ENCODE assay signal across 8 cellular contexts in genomic region chr16:72664480-72665408, GRCh38.
DNase-seq lines count a peak whose midpoint lies in the region; ATAC-seq, FAIRE-seq and TF ChIP-seq lines count a peak whose summit lies in the region.

No MANE protein-coding gene starts in this region.

- H3K27me3 ChIP-seq in adrenal gland (no peaks in the 10 kb centered on the region), heart right ventricle (peaks cover 0 to 4% (median 0%) of the 10 kb centered on the region in 7 donors), upper lobe of right lung (no peaks in the 10 kb centered on the region)

- H3K27ac ChIP-seq in adrenal gland (peak overlapping the region in 1 of 5 donors; percentile 40), heart right ventricle (peak overlapping the region in 4 of 10 donors; percentile 24 to 87 (median 32)), upper lobe of right lung (peak overlapping the region; percentile 45)

- DNase-seq in GM12892 (ENCODE audit: insufficient read length) = peak; percentile 81
- DNase-seq in NCI-H1436 (lab: John Stamatoyannopoulos, UW) = peak; percentile 98
- peak; percentile 97 for DNase-seq in SW480 (ENCODE audit: low spot score)
- peak; percentile 97 to 99 (median 99) for DNase-seq in adrenal gland
- DNase-seq in heart right ventricle = peak; percentile 88 to 98
- peak; percentile 87 to 99 (median 94) for DNase-seq in posterior cingulate gyrus
- peak; percentile 96 for DNase-seq in upper lobe of right lung

- peaks cover 0 to 6% of the 10 kb centered on the region in 2 donors for H3K4me1 ChIP-seq in adrenal gland (replicated peaks in 1 of 2)
- H3K4me1 ChIP-seq in heart right ventricle = peaks cover 0 to 19% (median 10%) of the 10 kb centered on the region in 9 donors
- peaks cover 14% of the 10 kb centered on the region for H3K4me1 ChIP-seq in upper lobe of right lung

- peak; percentile 78 for TF ChIP-seq POLR2A in GM12892 (IDR thresholded peaks at IDR 0.05; ENCODE audit: low read depth, low read length)
- peak in 1 of 2 donors; percentile 54 for TF ChIP-seq POLR2A in adrenal gland (IDR thresholded peaks at IDR 0.05)

- no peaks in the 10 kb centered on the region for H3K9me3 ChIP-seq in adrenal gland (replicated peaks in 1 of 3)
- no peaks in the 10 kb centered on the region for H3K9me3 ChIP-seq in heart right ventricle
- no peaks in the 10 kb centered on the region for H3K9me3 ChIP-seq in upper lobe of right lung

- TF ChIP-seq CTCF in adrenal gland (IDR thresholded peaks at IDR 0.05) (peak in 3 of 6 experiments; percentile 11 to 27 (median 18)), heart right ventricle (IDR thresholded peaks at IDR 0.05) (peak in 1 of 9 donors; percentile 22), upper lobe of right lung (IDR thresholded peaks at IDR 0.05) (no peak)

- peak; percentile 88 for FAIRE-seq in GM12892 (lab: Jason Lieb, UNC)

- WGBS in adrenal gland, 4 donors = 0 to 1% (median 0%) methylated on average over 45 to 61 of the region's 61 CpGs
- WGBS in heart right ventricle, 2 donors = 0% methylated on average over 61 of the region's 61 CpGs

- no peaks in the 10 kb centered on the region for H3K36me3 ChIP-seq in adrenal gland (replicated peaks in 1 of 2)
- H3K36me3 ChIP-seq in heart right ventricle = no peaks in the 10 kb centered on the region
- no peaks in the 10 kb centered on the region for H3K36me3 ChIP-seq in upper lobe of right lung

- ATAC-seq in HG02840 (IDR thresholded peaks at IDR 0.05; ENCODE audit: low FRiP score, unreplicated experiment) (peak; percentile 100), heart right ventricle (peak; percentile 100), upper lobe of right lung (peak; percentile 100)

- intact Hi-C loops in adrenal gland (cut with DNase I) (no loop called here), heart right ventricle (cut with DNase I) (loop anchor here in 4 of 10 donors (10.0 kb wide), 4 partner anchors 120 to 530 kb away; no protein-coding TSS in a partner anchor), posterior cingulate gyrus (cut with DNase I) (no loop called here), upper lobe of right lung (cut with DNase I) (no loop called here)

- peak overlapping the region; percentile 14 to 80 (median 63) for H3K4me3 ChIP-seq in adrenal gland
- H3K4me3 ChIP-seq in heart right ventricle = peak overlapping the region; percentile 67 to 93 (median 74)
- H3K4me3 ChIP-seq in upper lobe of right lung = peak overlapping the region; percentile 69
